ENCODE assay signal across 23 cellular contexts in the genomic region with DNA sequence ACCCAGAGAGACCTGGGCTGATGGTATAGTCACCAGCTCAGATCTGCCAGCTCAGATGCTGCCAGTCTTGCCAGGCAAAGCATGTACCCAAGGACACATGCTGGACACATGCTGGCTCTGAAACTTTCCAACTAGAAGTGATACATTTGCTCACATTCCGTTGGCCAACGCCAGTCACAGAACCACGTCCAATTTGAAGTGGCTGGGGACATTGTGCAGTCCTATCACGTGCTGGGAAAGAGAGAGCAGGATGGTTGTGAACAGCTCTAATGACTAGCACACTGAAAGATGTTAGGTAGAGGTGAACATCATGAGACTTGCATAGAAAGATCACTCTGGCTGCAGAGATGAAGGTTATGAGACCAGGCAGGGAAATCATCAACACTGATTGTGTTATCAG.
DNase-seq lines count a peak whose midpoint lies in the region; ATAC-seq, FAIRE-seq and TF ChIP-seq lines count a peak whose summit lies in the region.
"Had no signal": no experiment of that assay in that cellular context is flagged by ENCODE, and none has a peak within 500 bp of the region (broad histone marks: within the 10 kb centered on the region; RNA-seq: fewer than 3 reads in every experiment).

No MANE protein-coding gene starts in this region.

- peak overlapping the region; percentile 21 to 94 (median 89); a peak in 21 of 22 replicates for H3K4me2 ChIP-seq in BLaER1 treated with 17β-estradiol and CSF1 and Interleukin-3, amounts not matched to agents 10 nM and 100 nM
- H3K4me2 ChIP-seq in H1 (ENCODE audit: insufficient read depth in 1 of 2, low read depth in 2 of 2, low read length in 2 of 2): no peak overlapping the region; a peak in 1 of 4 replicates
- H3K4me2 ChIP-seq: SK-N-SH had no signal

- no peak for FAIRE-seq in H1 (lab: Jason Lieb, UNC)
- FAIRE-seq: D721Med, G401.6 had no signal

- H3K36me3 Mint-ChIP-seq in stimulated activated effector memory CD8-positive, alpha-beta T cell treated with anti-CD3 and anti-CD28 coated beads, Interleukin-12 subunit alpha, Interleukin-12 subunit beta, amount 100 ng/mL, for 72 hours: no peaks in the 10 kb centered on the region
- H3K36me3 Mint-ChIP-seq: IgD-negative memory B cell had no signal

- H2BK120ac ChIP-seq in H1 (replicated peaks; ENCODE audit: low read depth, low read length): no peak overlapping the region

- ATAC-seq in Right ventricle myocardium inferior (peak; percentile 39), left lung (no peak)
- peak; percentile 32 for ATAC-seq in stimulated activated effector memory CD8-positive, alpha-beta T cell treated with anti-CD3 and anti-CD28 coated beads, Interleukin-12 subunit alpha, Interleukin-12 subunit beta, amount 100 ng/mL, for 72 hours
- ATAC-seq: HCT116, Panc1 had no signal

- peaks cover 4% of the 10 kb centered on the region for H3K9me3 Mint-ChIP-seq in stimulated activated effector memory CD8-positive, alpha-beta T cell treated with anti-CD3 and anti-CD28 coated beads, Interleukin-12 subunit alpha, Interleukin-12 subunit beta, amount 100 ng/mL, for 72 hours

- H2BK12ac ChIP-seq in H1 (ENCODE audit: low read depth, low read length): 0 out of 2 replicates have a peak overlapping the region, but pooled peaks have one; percentile 65

- TF ChIP-seq RAD21 in H1 (IDR thresholded peaks at IDR 0.05 in 1 of 2, conservative IDR thresholded peaks at IDR 0.05 in 1 of 2; ENCODE audit: low read depth in 2 of 2, low read length in 2 of 2): no peak

- H3K79me2 ChIP-seq in H1 (ENCODE audit: control insufficient read depth in 1 of 2, insufficient read depth in 2 of 2, low read length in 2 of 2): no peaks in the 10 kb centered on the region

- peaks cover 0 to 8% (median 2%) of the 10 kb centered on the region in 11 experiments; a peak in 7 of 22 replicates for H3K36me3 ChIP-seq in BLaER1 treated with 17β-estradiol and CSF1 and Interleukin-3, amounts not matched to agents 10 nM and 100 nM
- no peaks in the 10 kb centered on the region for H3K36me3 ChIP-seq in H1 (ENCODE audit: control insufficient read depth in 2 of 4, insufficient read depth in 4 of 4, low read length in 3 of 4)
- H3K36me3 ChIP-seq in left lung: no peaks in the 10 kb centered on the region

- no peak overlapping the region for H2BK5ac ChIP-seq in H1 (ENCODE audit: low read depth, low read length)

- no peak overlapping the region for H2AK5ac ChIP-seq in H1 (ENCODE audit: low read depth, low read length)

- 81% methylated on average over 4 of the region's 4 CpGs; no CpG with 5 or more reads in 1 of the 2 experiments for WGBS in H1 (ENCODE audit: extremely low coverage in 1 of 2, insufficient coverage in 1 of 2, insufficient read length in 1 of 2, insufficient replicate concordance in 2 of 2, low coverage in 1 of 2, low lambda C conversion rate in 2 of 2, missing lambda C conversion rate in 1 of 2), 2 experiments

- no peaks in the 10 kb centered on the region for H3K27me3 ChIP-seq in BLaER1 treated with 17β-estradiol and CSF1 and Interleukin-3, amounts not matched to agents 10 nM and 100 nM
- H3K27me3 ChIP-seq in H1 (replicated peaks in 1 of 4; ENCODE audit: control insufficient read depth in 3 of 4, extremely low read depth in 1 of 4, insufficient read depth in 3 of 4, low read length in 3 of 4) (no peaks in the 10 kb centered on the region), left lung (no peaks in the 10 kb centered on the region)

- no peak overlapping the region for H2AFZ ChIP-seq in H1 (ENCODE audit: low read length)

- POLR2A ChIA-PET in H1 (lab: Charles Lee; ENCODE audit: partially characterized antibody): no interaction called here

- H3K4me3 Mint-ChIP-seq in stimulated activated effector memory CD8-positive, alpha-beta T cell treated with anti-CD3 and anti-CD28 coated beads, Interleukin-12 subunit alpha, Interleukin-12 subunit beta, amount 100 ng/mL, for 72 hours: no peak overlapping the region
- H3K4me3 Mint-ChIP-seq: CD4-positive, alpha-beta T cell; IgD-negative memory B cell had no signal

- no peak for TF ChIP-seq EP300 in H1 (IDR thresholded peaks at IDR 0.05; ENCODE audit: borderline replicate concordance in 1 of 2, low read depth in 2 of 2, low read length in 2 of 2)

- H3K27ac ChIP-seq in BLaER1 treated with 17β-estradiol and CSF1 and Interleukin-3, amounts not matched to agents 10 nM and 100 nM: peak overlapping the region in 9 of 11 experiments; percentile 52 to 92 (median 88); a peak in 16 of 22 replicates
- no peak overlapping the region for H3K27ac ChIP-seq in H1 (ENCODE audit: low read depth, low read length)
- no peak overlapping the region for H3K27ac ChIP-seq in left lung

- no peak overlapping the region for H4K91ac ChIP-seq in H1 (replicated peaks; ENCODE audit: insufficient read length, low read length)

- H3K9me3 ChIP-seq in BLaER1 treated with 17β-estradiol and CSF1 and Interleukin-3, amounts not matched to agents 10 nM and 100 nM (replicated peaks in 1 of 11): peaks cover 10 to 35% (median 24%) of the 10 kb centered on the region in 11 experiments
- H3K9me3 ChIP-seq in H1 (ENCODE audit: insufficient read depth in 2 of 2, low read depth in 1 of 2, low read length in 1 of 2): no peaks in the 10 kb centered on the region
- peaks cover 0 to 3% of the 10 kb centered on the region in 2 donors for H3K9me3 ChIP-seq in left lung
- H3K9me3 ChIP-seq: SK-N-SH had no signal

- no peak for TF ChIP-seq POLR2A in H1 (IDR thresholded peaks at IDR 0.05; ENCODE audit: control extremely low read depth in 1 of 2, low read depth in 2 of 2, low read length in 2 of 2)

- intact Hi-C loops in Right ventricle myocardium inferior (cut with DNase I) (no loop called here), cardiac septum (cut with DNase I) (no loop called here), left lung (cut with DNase I) (no loop called here)

- no peak overlapping the region for H3K18ac ChIP-seq in H1 (ENCODE audit: extremely low read depth, low read length)

- no peak overlapping the region for H4K5ac ChIP-seq in H1 (ENCODE audit: insufficient read length, low read depth, low read length)

- no peak overlapping the region for H2BK15ac ChIP-seq in H1 (ENCODE audit: low read length)

- DNase-seq in Right ventricle myocardium inferior (ENCODE audit: missing footprints): no peak
- DNase-seq in cardiac septum (ENCODE audit: low spot score): no peak
- DNase-seq in H1 (ENCODE audit: low read depth in 1 of 2, low spot score in 2 of 2): no peak
- no peak for DNase-seq in stimulated activated effector memory CD8-positive, alpha-beta T cell treated with anti-CD3 and anti-CD28 coated beads, Interleukin-12 subunit alpha, Interleukin-12 subunit beta, amount 100 ng/mL, for 72 hours (ENCODE audit: low spot score in 2 of 2)
- no peak for DNase-seq in left lung
- DNase-seq in NAMALWA (ENCODE audit: low spot score): no peak
- DNase-seq in KG1 (lab: John Stamatoyannopoulos, UW): no peak
- DNase-seq: 8988T; CD4-positive, alpha-beta T cell; GOT3; NCI-H1092; NCI-H1417 treated with DMSO at 0.1 percent for 48 hours; NCI-H1694 treated with DMSO at 0.1 percent for 48 hours; NCI-H2081; NCI-H2227 treated with DMSO at 0.1 percent for 48 hours; NCI-H526 treated with DMSO at 0.1 percent for 48 hours; SK-N-SH had no signal

- H3K4me1 ChIP-seq in BLaER1 treated with 17β-estradiol and CSF1 and Interleukin-3, amounts not matched to agents 10 nM and 100 nM: peaks cover 50 to 76% (median 68%) of the 10 kb centered on the region in 10 experiments
- H3K4me1 ChIP-seq in H1 (replicated peaks in 1 of 4; ENCODE audit: control insufficient read depth in 3 of 4, insufficient read depth in 4 of 4, low read length in 3 of 4) (no peaks in the 10 kb centered on the region; a peak in 1 of 7 replicates), left lung (peaks cover 0 to 5% of the 10 kb centered on the region in 2 donors)

- no peak for TF ChIP-seq CTCF in H1 (IDR thresholded peaks at IDR 0.05; ENCODE audit: control extremely low read depth in 1 of 3, insufficient read depth in 1 of 3, low read depth in 1 of 3, low read length in 3 of 3)
- TF ChIP-seq CTCF in left lung (IDR thresholded peaks at IDR 0.05): no peak

- H3K56ac ChIP-seq in H1 (replicated peaks; ENCODE audit: insufficient read length, low read depth, low read length): no peak overlapping the region

- no peaks in the 10 kb centered on the region for H3K4me1 Mint-ChIP-seq in stimulated activated effector memory CD8-positive, alpha-beta T cell treated with anti-CD3 and anti-CD28 coated beads, Interleukin-12 subunit alpha, Interleukin-12 subunit beta, amount 100 ng/mL, for 72 hours
- H3K4me1 Mint-ChIP-seq: IgD-negative memory B cell had no signal

- CTCF ChIA-PET in H1 (lab: Charles Lee; ENCODE audit: partially characterized antibody): interaction anchor here (0.7 to 3.2 kb wide), 4 partner anchors 17 to 269 kb away, joined by 3 to 21 read pairs (median 4); no protein-coding TSS in a partner anchor

- no peak overlapping the region for H3K14ac ChIP-seq in H1 (ENCODE audit: insufficient read length)

- H2BK20ac ChIP-seq in H1 (ENCODE audit: low read length): no peak overlapping the region

- H4K20me1 ChIP-seq in BLaER1 treated with 17β-estradiol and CSF1 and Interleukin-3, amounts not matched to agents 10 nM and 100 nM: no peaks in the 10 kb centered on the region
- H4K20me1 ChIP-seq in H1 (replicated peaks in 1 of 2; ENCODE audit: control insufficient read depth in 1 of 2, insufficient read depth in 2 of 2, low read length in 2 of 2): no peaks in the 10 kb centered on the region

- H3K9ac ChIP-seq in BLaER1 treated with 17β-estradiol and CSF1 and Interleukin-3, amounts not matched to agents 10 nM and 100 nM: peak overlapping the region in 7 of 11 experiments; percentile 60 to 78 (median 67); a peak in 14 of 22 replicates
- no peak overlapping the region for H3K9ac ChIP-seq in H1 (replicated peaks in 1 of 4; ENCODE audit: extremely low read depth in 1 of 4, low read depth in 3 of 4, low read length in 3 of 4)
- H3K9ac ChIP-seq: SK-N-SH had no signal

- no peak overlapping the region for H3K23ac ChIP-seq in H1 (ENCODE audit: insufficient read length)

- H3K4ac ChIP-seq in H1 (replicated peaks; ENCODE audit: insufficient read length, low read depth, low read length): no peak overlapping the region

- H4K8ac ChIP-seq in H1 (ENCODE audit: extremely low read depth, insufficient read depth, low read length): no peak overlapping the region

- no peaks in the 10 kb centered on the region for H3K23me2 ChIP-seq in H1 (ENCODE audit: low read depth, low read length)

- H3K4me3 ChIP-seq in BLaER1 treated with 17β-estradiol and CSF1 and Interleukin-3, amounts not matched to agents 10 nM and 100 nM: 0 out of 20 replicates have a peak overlapping the region, but pooled peaks of 1 of the 10 experiments have one; percentile 3
- H3K4me3 ChIP-seq in H1 (ENCODE audit: extremely low read depth in 1 of 4, insufficient read depth in 2 of 4, low read depth in 3 of 4, low read length in 4 of 4) (no peak overlapping the region), left lung (no peak overlapping the region)

- H3K79me1 ChIP-seq in H1 (ENCODE audit: low read depth, low read length): no peaks in the 10 kb centered on the region

- no peak overlapping the region for H3K27ac Mint-ChIP-seq in stimulated activated effector memory CD8-positive, alpha-beta T cell treated with anti-CD3 and anti-CD28 coated beads, Interleukin-12 subunit alpha, Interleukin-12 subunit beta, amount 100 ng/mL, for 72 hours
- H3K27ac Mint-ChIP-seq: CD4-positive, alpha-beta T cell; IgD-negative memory B cell had no signal

TF ChIP-seq in H1, 55 proteins besides CTCF, POLR2A, EP300 and RAD21 (continues in another document):
- TF ChIP-seq FOSL1 (IDR thresholded peaks at IDR 0.05; ENCODE audit: insufficient read depth, low read depth, low read length): no peak

Comparison
In these comparisons a context has a peak if more than half of its experiments do, and no peak if none do; other contexts are left out.
1. H3K27ac ChIP-seq: peak in BLaER1 treated with 17β-estradiol and CSF1 and Interleukin-3, amounts not matched to agents 10 nM and 100 nM (9 of 11); none in H1 (single experiment) and left lung (0 of 2).
2. H3K4me2 ChIP-seq: peak in BLaER1 treated with 17β-estradiol and CSF1 and Interleukin-3, amounts not matched to agents 10 nM and 100 nM (11 of 11); none in H1 (0 of 2).
3. H3K9ac ChIP-seq: peak in BLaER1 treated with 17β-estradiol and CSF1 and Interleukin-3, amounts not matched to agents 10 nM and 100 nM (7 of 11); none in H1 (0 of 4).